Comparison of ENCODE assay signal across 9 cellular contexts in the genomic region with DNA sequence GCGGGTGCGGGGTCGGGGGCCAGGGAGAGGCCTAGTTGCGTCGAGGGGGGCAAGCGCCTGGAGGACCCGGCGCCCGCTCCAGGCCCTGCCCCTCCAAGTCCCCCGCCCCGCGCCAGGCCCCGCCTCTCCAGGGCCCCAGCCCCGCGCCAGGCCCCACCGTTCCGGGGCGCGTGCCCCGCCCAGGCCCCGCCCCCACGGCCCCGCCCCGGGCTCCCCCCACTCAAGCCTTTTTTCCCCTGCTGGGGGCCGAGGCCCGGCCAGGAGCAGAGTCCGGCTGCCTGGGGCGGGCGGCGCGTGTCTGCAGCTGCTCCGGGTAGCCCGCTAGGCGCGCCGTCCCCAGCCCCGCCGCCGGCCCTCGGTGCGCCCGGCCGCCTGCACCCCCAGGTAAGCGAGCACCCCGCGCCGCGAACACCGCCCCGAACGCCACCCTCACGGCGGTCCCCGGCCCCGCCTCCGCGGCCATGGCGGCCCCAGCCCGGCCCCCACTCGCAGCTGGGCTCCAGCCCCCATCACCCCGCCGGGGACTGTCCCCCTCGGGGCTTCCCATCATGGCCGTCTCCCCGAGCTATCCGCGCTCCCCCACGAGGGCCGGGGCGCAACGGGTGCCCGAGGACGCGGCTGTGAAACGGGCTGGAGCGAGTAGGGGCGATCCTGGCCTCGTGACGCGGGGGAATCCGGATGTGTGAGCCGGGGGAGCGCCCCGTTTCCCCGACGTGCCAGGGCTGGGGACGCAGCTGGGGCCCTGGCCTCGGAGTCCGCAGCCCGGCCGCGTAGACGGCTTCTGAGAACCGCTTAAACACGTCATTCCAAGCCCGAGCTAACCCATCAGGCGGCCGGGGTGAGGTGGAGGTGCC. TPM values are rescaled to one million over a fixed set of nuclear protein-coding genes. Genes with fewer than 3 reads are reported as not detected.
DNase-seq lines count a peak whose midpoint lies in the region; ATAC-seq, FAIRE-seq and TF ChIP-seq lines count a peak whose summit lies in the region.
"Had no signal": no experiment of that assay in that cellular context is flagged by ENCODE, and none has a peak within 500 bp of the region (broad histone marks: within the 10 kb centered on the region; RNA-seq: fewer than 3 reads in every experiment).

A gene with protein sequence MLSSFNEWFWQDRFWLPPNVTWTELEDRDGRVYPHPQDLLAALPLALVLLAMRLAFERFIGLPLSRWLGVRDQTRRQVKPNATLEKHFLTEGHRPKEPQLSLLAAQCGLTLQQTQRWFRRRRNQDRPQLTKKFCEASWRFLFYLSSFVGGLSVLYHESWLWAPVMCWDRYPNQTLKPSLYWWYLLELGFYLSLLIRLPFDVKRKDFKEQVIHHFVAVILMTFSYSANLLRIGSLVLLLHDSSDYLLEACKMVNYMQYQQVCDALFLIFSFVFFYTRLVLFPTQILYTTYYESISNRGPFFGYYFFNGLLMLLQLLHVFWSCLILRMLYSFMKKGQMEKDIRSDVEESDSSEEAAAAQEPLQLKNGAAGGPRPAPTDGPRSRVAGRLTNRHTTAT (plus strand): TSS at position 260 of the 854 bp plus-strand sequence. CDS start 41,707 bp downstream, outside the sequence.

- no peak for TF ChIP-seq RAD21 in HepG2 (CRISPR knock-in tag; IDR thresholded peaks at IDR 0.05)

- peaks cover 44 to 52% of the 10 kb centered on the region in 2 experiments for H3K4me1 Mint-ChIP-seq in H9

- H3K9me3 ChIP-seq in H9 (ENCODE audit: control insufficient read depth, low read depth, low read length) (no peaks in the 10 kb centered on the region), colonic mucosa (no peaks in the 10 kb centered on the region), HepG2 (ENCODE audit: low read length) (no peaks in the 10 kb centered on the region)

- peak within 1 kb of the TSS; percentile 63 to 93 (median 89); a peak in 6 of 7 replicates for H3K27ac Mint-ChIP-seq in H9

- DNase-seq in GM06990 (ENCODE audit: extremely low read depth, insufficient read length) (peak; percentile 86), H9 (peak; percentile 96), NCI-H1930 (lab: John Stamatoyannopoulos, UW) (peak; percentile 34 to 55), colonic mucosa (peak; percentile 52), HepG2 (ENCODE audit: low spot score) (peak; percentile 82)
- DNase-seq in activated CD4-positive, alpha-beta T cell treated with anti-CD3 and anti-CD28 coated beads, Interleukin-2, amount 50 U/mL, for 1 hour = peak; percentile 76
- peak; percentile 69 to 73 for DNase-seq in stimulated activated CD4-positive, alpha-beta T cell treated with anti-CD3 and anti-CD28 coated beads, Interleukin-2, amount 100 ng/mL, for 48 hours

- H2BK15ac ChIP-seq in H9 (ENCODE audit: low read depth, low read length) = no peak within 1 kb of the TSS

- peak; percentile 4 for TF ChIP-seq CTCF in GM06990 (IDR thresholded peaks at IDR 0.05; ENCODE audit: insufficient read depth, low read length, poor library complexity, severe bottlenecking)
- no peak for TF ChIP-seq CTCF in H9 (conservative IDR thresholded peaks at IDR 0.05)
- TF ChIP-seq CTCF in colonic mucosa (IDR thresholded peaks at IDR 0.05) = no peak
- no peak for TF ChIP-seq CTCF in HepG2 (CRISPR knock-in tag; IDR thresholded peaks at IDR 0.05)

- no peaks in the 10 kb centered on the region for H4K20me1 ChIP-seq in H9 (ENCODE audit: control insufficient read depth, insufficient read depth, insufficient read length)
- peaks cover 37% of the 10 kb centered on the region for H4K20me1 ChIP-seq in HepG2 (ENCODE audit: insufficient read depth, low read length)

- peaks cover 6% of the 10 kb centered on the region for H3K79me1 ChIP-seq in H9 (ENCODE audit: insufficient read depth, low read depth, low read length, poor library complexity, severe bottlenecking)

- no peak within 1 kb of the TSS for H3K56ac ChIP-seq in H9 (ENCODE audit: insufficient read length, low read depth, low read length)

- H3K27me3 Mint-ChIP-seq in H9 (ENCODE audit: low read depth) = peaks cover 2% of the 10 kb centered on the region; the same call in 1 of the 2 replicates

- H3K4me1 ChIP-seq in H9 (ENCODE audit: insufficient read depth, low read length) (peaks cover 4% of the 10 kb centered on the region; the same call in 1 of the 2 replicates), colonic mucosa (no peaks in the 10 kb centered on the region), HepG2 (ENCODE audit: insufficient read depth, low read length) (peaks cover 80% of the 10 kb centered on the region)

- intact Hi-C loops in colonic mucosa (cut with DNase I) (no loop called here), HepG2 (cut with micrococcal nuclease; ENCODE audit: unreplicated experiment) (loop anchor here (2.0 kb wide), 1 partner anchor 31 kb away; no protein-coding TSS in a partner anchor)

- no peak within 1 kb of the TSS for H4K5ac ChIP-seq in H9 (ENCODE audit: insufficient read length, low read depth, low read length)

- no peaks in the 10 kb centered on the region for H3K9me3 Mint-ChIP-seq in H9

- peak within 1 kb of the TSS; percentile 96 for H3K4me3 ChIP-seq in GM06990 (replicated peaks; ENCODE audit: low read depth, low read length)
- peak within 1 kb of the TSS; percentile 63 for H3K4me3 ChIP-seq in colonic mucosa
- H3K4me3 ChIP-seq in HepG2 (replicated peaks in 1 of 3; ENCODE audit: insufficient read depth in 1 of 3, low read depth in 2 of 3, low read length in 3 of 3) = peak within 1 kb of the TSS; percentile 92 to 94 (median 93)

- peak within 1 kb of the TSS; percentile 82 to 95 for H3K4me3 Mint-ChIP-seq in H9

- in situ Hi-C loops in HepG2 (cut with HindIII; ENCODE audit: extremely low pct_ligation_motif_present, low pct_unique_long_range_greater_than_20kb) = no loop called here

- H3K36me3 ChIP-seq in GM06990 (ENCODE audit: control insufficient read depth, insufficient read depth, low read length) (peaks cover 2% of the 10 kb centered on the region), colonic mucosa (no peaks in the 10 kb centered on the region), HepG2 (replicated peaks in 1 of 2; ENCODE audit: control insufficient read depth in 1 of 2, insufficient read depth in 2 of 2, low read length in 2 of 2) (peaks cover 1 to 7% of the 10 kb centered on the region in 2 experiments; a peak in 2 of 5 replicates)

- peaks cover 11 to 18% (median 12%) of the 10 kb centered on the region in 3 experiments for H3K36me3 Mint-ChIP-seq in H9 (ENCODE audit: insufficient read depth in 1 of 3, low read depth in 3 of 3)

- no peak within 1 kb of the TSS for H3K23ac ChIP-seq in H9 (ENCODE audit: insufficient read length, low read depth, low read length)

- no peak within 1 kb of the TSS for H2BK20ac ChIP-seq in H9 (ENCODE audit: low read depth, low read length, poor library complexity, severe bottlenecking)

- peak within 1 kb of the TSS; percentile 74 for H3K14ac ChIP-seq in H9 (ENCODE audit: insufficient read depth, low read length)

- H3K4ac ChIP-seq in H9 (ENCODE audit: low read depth, low read length) = 0 out of 2 replicates have a peak within 1 kb of the TSS, but pooled peaks have one; percentile 34

- H4K8ac ChIP-seq in H9 (replicated peaks; ENCODE audit: insufficient read length, low read depth, low read length) = no peak within 1 kb of the TSS

- no TSS peak for BruUV-seq in HepG2 (replicated peaks; lab: Mats Ljungman, UMichigan)

- no peak within 1 kb of the TSS for H2BK120ac ChIP-seq in H9 (ENCODE audit: low read depth, low read length, poor library complexity, severe bottlenecking)

- TF ChIP-seq EP300 in HepG2 (IDR thresholded peaks at IDR 0.05; ENCODE audit: low read depth in 2 of 2, low read length in 2 of 2) (0 out of 4 replicates have a peak, but pooled peaks of 1 of the 2 experiments have one; percentile 17), HepG2 (CRISPR knock-in tag; IDR thresholded peaks at IDR 0.05; ENCODE audit: borderline replicate concordance) (no peak; the same call in 1 of the 2 replicates)

- peak within 1 kb of the TSS; percentile 80 for H3K4me2 ChIP-seq in H9 (ENCODE audit: insufficient read depth, insufficient read length, low read length)
- peak within 1 kb of the TSS; percentile 99 for H3K4me2 ChIP-seq in HepG2 (ENCODE audit: low read depth, low read length)

- no peaks in the 10 kb centered on the region for H3K27me3 ChIP-seq in GM06990 (replicated peaks; ENCODE audit: control insufficient read depth, insufficient read depth, low read length)
- H3K27me3 ChIP-seq in H9 (ENCODE audit: insufficient read depth, low read length) = no peaks in the 10 kb centered on the region
- peaks cover 4% of the 10 kb centered on the region for H3K27me3 ChIP-seq in colonic mucosa
- H3K27me3 ChIP-seq in HepG2 (ENCODE audit: control insufficient read depth in 1 of 2, insufficient read depth in 2 of 2, low read length in 2 of 2) = peaks cover 0 to 4% of the 10 kb centered on the region in 2 experiments; a peak in 1 of 5 replicates

- WGBS in H9 (ENCODE audit: extremely low coverage, insufficient read length, low lambda C conversion rate) = no CpG with 5 or more reads among the region's 98 CpGs
- WGBS in HepG2 (ENCODE audit: low lambda C conversion rate) = 3% methylated on average over 19 of the region's 98 CpGs

- peak; percentile 80 for ATAC-seq in HepG2
- ATAC-seq in GM21515 (IDR thresholded peaks at IDR 0.05; ENCODE audit: unreplicated experiment) = no peak

- H2BK12ac ChIP-seq in H9 (ENCODE audit: insufficient read length, low read depth, low read length) = no peak within 1 kb of the TSS

- H3K27ac ChIP-seq in H9 (ENCODE audit: insufficient read length, low read depth, low read length) (no peak within 1 kb of the TSS), colonic mucosa (peak within 1 kb of the TSS; percentile 73), HepG2 (ENCODE audit: extremely low read length, insufficient read depth, low read length) (peak within 1 kb of the TSS; percentile 79)

- H2AFZ ChIP-seq in H9 (ENCODE audit: low read length) = no peak within 1 kb of the TSS
- H2AFZ ChIP-seq in HepG2 (ENCODE audit: low read length) = no peak within 1 kb of the TSS

- H4K91ac ChIP-seq in H9 (ENCODE audit: insufficient read length, low read depth, low read length) = no peak within 1 kb of the TSS

- POLR2A ChIA-PET in HepG2 (lab: Yijun Ruan, JAX) = interaction anchor here (1.4 to 1.7 kb wide), 4 partner anchors 10 to 48 kb away, joined by 4 to 6 read pairs (median 4); no protein-coding TSS in a partner anchor

- no peak within 1 kb of the TSS for H2AK5ac ChIP-seq in H9 (ENCODE audit: insufficient read length, low read length)

- no peak for FAIRE-seq in HepG2 (lab: Jason Lieb, UNC)
- FAIRE-seq: islet of Langerhans had no signal

- peak within 1 kb of the TSS; percentile 74 for H3K18ac ChIP-seq in H9 (ENCODE audit: insufficient read length, low read depth, low read length)

- H3K79me2 ChIP-seq in H9 (ENCODE audit: insufficient read depth, low read length) (peaks cover 23% of the 10 kb centered on the region; the same call in 1 of the 2 replicates), HepG2 (ENCODE audit: insufficient read depth, low read length) (peaks cover 44% of the 10 kb centered on the region)

- H3K9ac ChIP-seq in H9 (ENCODE audit: extremely low read depth, insufficient read length, low read length) (peak within 1 kb of the TSS; percentile 72), colonic mucosa (ENCODE audit: low read depth in 2 of 2, low read length in 2 of 2) (peak within 1 kb of the TSS; percentile 63 to 75), HepG2 (ENCODE audit: insufficient read depth, low read depth, low read length) (peak within 1 kb of the TSS; percentile 98)

- peaks cover 13% of the 10 kb centered on the region for H3K23me2 ChIP-seq in H9 (ENCODE audit: insufficient read length, low read depth, low read length, poor library complexity, severe bottlenecking)

- H2BK5ac ChIP-seq in H9 (ENCODE audit: insufficient read length, low read length) = no peak within 1 kb of the TSS

- TF ChIP-seq POLR2A in HepG2 (IDR thresholded peaks at IDR 0.05; ENCODE audit: insufficient read depth in 1 of 2, low read depth in 2 of 2, low read length in 2 of 2) = peak in 1 of 2 experiments; percentile 90; a peak in 2 of 4 replicates

- no peak within 1 kb of the TSS for H3T11ph ChIP-seq in H9 (ENCODE audit: low read length)

- CTCF ChIA-PET in HepG2 (lab: Yijun Ruan, JAX; ENCODE audit: low intra/inter-chr PET ratio, low total read pairs) = no interaction called here

RNA-seq across cellular contexts. Expression of the gene that starts here (rescaled TPM):
- total RNA-seq in H9 (2021) (62.6 and 66.5 TPM in 2 replicates), colonic mucosa (1 to 10 TPM; 2.9 to 5.3 TPM), HepG2 (2016; rRNA removed; fragmentation: Illumina TruSeq; extraction: Trizol) (47.4 and 83.5 TPM in 2 replicates)
- 54.7 and 67.0 TPM in 2 replicates for total RNA-seq in HepG2 (2016; cell fraction: cytosol; rRNA removed; fragmentation: Illumina TruSeq; extraction: Trizol; ENCODE audit: low read depth)
- total RNA-seq in HepG2 (2016; cell fraction: insoluble cytoplasmic fraction; rRNA removed; fragmentation: Illumina TruSeq; extraction: Trizol) = 42.9 and 82.5 TPM in 2 replicates
- 68.0 and 79.4 TPM in 2 replicates for total RNA-seq in HepG2 (2016; cell fraction: membrane; rRNA removed; fragmentation: Illumina TruSeq; extraction: Trizol)
- 76.2 and 78.4 TPM in 2 replicates for total RNA-seq in HepG2 (2016; cell fraction: nucleus; rRNA removed; fragmentation: Illumina TruSeq; extraction: Trizol)
- 74.7 and 97.6 TPM in 2 replicates for polyA plus RNA-seq in HepG2 (2011; rRNA removed)
- 78.3 and 82.4 TPM in 2 replicates for polyA plus RNA-seq in HepG2 (2011; cell fraction: cytosol; rRNA removed)
- polyA plus RNA-seq in HepG2 (2011; cell fraction: nucleus; rRNA removed) = 83.2 and 92.3 TPM in 2 replicates
- polyA plus RNA-seq in HepG2 (2012) = 34.1 and 40.8 TPM in 2 replicates
- 47.5 and 59.8 TPM in 2 replicates for polyA plus RNA-seq in HepG2 (2016; cell fraction: cytosol; fragmentation: Illumina TruSeq; extraction: Trizol; ENCODE audit: low read depth)
- 44.2 and 45.5 TPM in 2 replicates for polyA plus RNA-seq in HepG2 (2016; cell fraction: insoluble cytoplasmic fraction; fragmentation: Illumina TruSeq; extraction: Trizol; ENCODE audit: low read depth)
- polyA plus RNA-seq in HepG2 (2016; cell fraction: membrane; fragmentation: Illumina TruSeq; extraction: Trizol; ENCODE audit: low read depth) = 53.9 and 57.1 TPM in 2 replicates
- 122 and 128 TPM in 2 replicates for polyA plus RNA-seq in HepG2 (2016; cell fraction: nucleus; fragmentation: Illumina TruSeq; extraction: Trizol; ENCODE audit: insufficient read depth, low read depth)
- 0.19 and 131 TPM in 2 replicates for polyA minus RNA-seq in HepG2 (2011; rRNA and poly(A)+ RNA removed; ENCODE audit: low replicate concordance)
- 24.3 and 31.5 TPM in 2 replicates for polyA minus RNA-seq in HepG2 (2011; cell fraction: cytosol; rRNA and poly(A)+ RNA removed)
- polyA minus RNA-seq in HepG2 (2011; cell fraction: nucleus; rRNA and poly(A)+ RNA removed) = 20.2 and 23.6 TPM in 2 replicates

Comparison
In these comparisons a context has a peak if more than half of its experiments do, and no peak if none do; other contexts are left out.
1. RNA of the gene that starts here (total RNA-seq): 42.9 to 83.5 TPM in HepG2 and 62.6 to 66.5 TPM in H9; 2.9 to 5.3 TPM in colonic mucosa; every median in the first group is over 4 times any median in the second.
2. DNase-seq: peak in every context shown above with its lines; median percentile 96 in H9; 86 in GM06990; 82 in HepG2; 76 in activated CD4-positive, alpha-beta T cell treated with anti-CD3 and anti-CD28 coated beads, Interleukin-2, amount 50 U/mL, for 1 hour; 71 in stimulated activated CD4-positive, alpha-beta T cell treated with anti-CD3 and anti-CD28 coated beads, Interleukin-2, amount 100 ng/mL, for 48 hours; 52 in colonic mucosa; 44 in NCI-H1930.
3. Peak in every context shown above with its lines, with median percentiles within 50 percentile points of each other: H3K4me3 ChIP-seq and H3K9ac ChIP-seq.